Comparison of ENCODE assay signal across 24 cellular contexts in the genomic region with DNA sequence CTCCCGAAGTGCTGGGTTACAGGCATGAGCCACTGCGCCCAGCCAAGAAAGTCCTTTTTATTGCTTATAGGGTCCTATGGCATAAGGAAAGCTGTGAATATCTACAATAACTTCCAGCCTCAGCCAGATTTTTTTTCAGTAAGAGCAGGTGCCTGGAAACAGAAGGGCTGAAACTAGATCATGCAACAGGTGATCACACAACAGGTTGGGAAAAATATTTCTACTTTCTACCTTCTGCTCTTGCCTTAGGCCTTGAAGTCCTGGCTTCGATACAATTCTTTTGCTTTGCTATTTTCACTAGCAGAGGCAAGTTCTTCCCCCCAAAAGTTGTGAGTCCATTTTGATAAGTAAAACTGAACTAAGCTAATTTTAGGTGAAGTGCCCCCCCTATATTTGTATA.
"Had no signal": no experiment of that assay in that cellular context is flagged by ENCODE, and none has a peak within 500 bp of the region (broad histone marks: within the 10 kb centered on the region; RNA-seq: fewer than 3 reads in every experiment).

No MANE protein-coding gene starts in this region.

- H3K4me3 ChIP-seq: left lung, lower lobe of right lung, pancreas, right atrium auricular region, right lobe of liver, smooth muscle cell, tibial nerve, uterus had no signal

- H3K36me3 ChIP-seq: left lung, lower lobe of right lung, pancreas, right atrium auricular region, right lobe of liver, uterus had no signal

- H3K9me3 ChIP-seq: left lung, lower lobe of right lung, pancreas, right atrium auricular region, right lobe of liver, tibial nerve, uterus had no signal

- ATAC-seq: left colon; left lung; lower lobe of right lung; naive thymus-derived CD8-positive, alpha-beta T cell; pancreas; right lobe of liver; stimulated activated memory B cell treated with anti-CD40 and anti-IgM and Interleukin-4, amounts not matched to agents 10 μg/mL and 1 μg/mL and 100 μg/mL, for 72 hours; stimulated activated naive CD8-positive, alpha-beta T cell treated with anti-CD3 and anti-CD28 coated beads, Interleukin-15, amount 100 ng/mL, for 72 hours had no signal

- H3K27me3 ChIP-seq: left lung, pancreas, right atrium auricular region, right lobe of liver, tibial nerve, uterus had no signal

- H3K27ac ChIP-seq: left lung, lower lobe of right lung, pancreas, right atrium auricular region, right lobe of liver, tibial nerve, uterus had no signal

- H3K4me1 ChIP-seq: left lung, lower lobe of right lung, pancreas, right atrium auricular region, right lobe of liver, tibial nerve, uterus had no signal

- DNase-seq: hypothalamus; immature natural killer cell; kidney; left colon; left lung; lower lobe of right lung; mammary epithelial cell; naive thymus-derived CD8-positive, alpha-beta T cell; nucleus accumbens; pancreas; posterior cingulate gyrus; right lobe of liver; stimulated activated CD4-positive, alpha-beta T cell treated with anti-CD3 and anti-CD28 coated beads, Interleukin-1b, Interleukin-23, amount 100 ng/mL, for 48 hours; stimulated activated CD4-positive, alpha-beta T cell treated with anti-CD3 and anti-CD28 coated beads, Interleukin-2, amount 100 ng/mL, for 48 hours; stimulated activated CD4-positive, alpha-beta T cell treated with anti-CD3 and anti-CD28 coated beads, Interleukin-4, amount 100 ng/mL, for 4 hours; stimulated activated CD8-positive, alpha-beta memory T cell treated with anti-CD3 and anti-CD28 coated beads, Interleukin-4, amount 100 ng/mL, for 48 hours; stimulated activated naive CD4-positive, alpha-beta T cell treated with Interleukin-2 at 50 U/mL for 16 hours; stimulated activated naive CD8-positive, alpha-beta T cell treated with anti-CD3 and anti-CD28 coated beads, Interleukin-15, amount 100 ng/mL, for 72 hours; substantia nigra; uterus had no signal
